Comparison of ENCODE assay signal across 11 cellular contexts in genomic region chr17:1769826-1770477, GRCh38. TPM values are rescaled to one million over a fixed set of nuclear protein-coding genes. Genes with fewer than 3 reads are reported as not detected.
DNase-seq lines count a peak whose midpoint lies in the region; ATAC-seq and TF ChIP-seq lines count a peak whose summit lies in the region.
"Had no signal": no experiment of that assay in that cellular context is flagged by ENCODE, and none has a peak within 500 bp of the region (broad histone marks: within the 10 kb centered on the region; RNA-seq: fewer than 3 reads in every experiment).

No MANE protein-coding gene starts in this region.

- H3K9me3 Mint-ChIP-seq in CD8-positive, alpha-beta T cell: no peaks in the 10 kb centered on the region
- H3K9me3 Mint-ChIP-seq: HFFc6 had no signal

- H3K27ac ChIP-seq in CD8-positive, alpha-beta T cell (ENCODE audit: low read depth, low read length): peak overlapping the region; percentile 12
- H3K27ac ChIP-seq: heart left ventricle had no signal

- CTCF ChIA-PET in CD8-positive, alpha-beta T cell (lab: Charles Lee): interaction anchor here (1.0 to 3.9 kb wide), 8 partner anchors 10 to 96 kb away, joined by 4 to 39 read pairs (median 6); partner anchors contain the start of gene WDR81

- H3K36me3 Mint-ChIP-seq in CD8-positive, alpha-beta T cell: peaks cover 16% of the 10 kb centered on the region

- peaks cover 29% of the 10 kb centered on the region for H3K4me1 ChIP-seq in CD8-positive, alpha-beta T cell (ENCODE audit: insufficient read depth, low read length)
- no peaks in the 10 kb centered on the region for H3K4me1 ChIP-seq in mucosa of descending colon (ENCODE audit: low read depth)

- peaks cover 38% of the 10 kb centered on the region for H3K4me1 Mint-ChIP-seq in CD8-positive, alpha-beta T cell (ENCODE audit: low read depth)

- ATAC-seq in CD8-positive, alpha-beta T cell: peak; percentile 58
- ATAC-seq in mucosa of descending colon (peak; percentile 23), GM19395 (IDR thresholded peaks at IDR 0.05; ENCODE audit: unreplicated experiment) (no peak)
- ATAC-seq: heart left ventricle had no signal

- H3K27me3 ChIP-seq in CD8-positive, alpha-beta T cell (ENCODE audit: insufficient read depth, low read length): no peaks in the 10 kb centered on the region
- H3K27me3 ChIP-seq: heart left ventricle had no signal

- intact Hi-C loops in CD8-positive, alpha-beta T cell (cut with DNase I, micrococcal nuclease): loop anchor here in 1 of 2 experiments (5.0 kb wide), 1 partner anchor 48 kb away; the partner anchor contains the start of gene WDR81
- intact Hi-C loops in mucosa of descending colon (cut with DNase I, micrococcal nuclease): no loop called here

- no peaks in the 10 kb centered on the region for H3K36me3 ChIP-seq in CD8-positive, alpha-beta T cell (ENCODE audit: insufficient read depth, low read length)
- H3K36me3 ChIP-seq in mucosa of descending colon (ENCODE audit: low read depth): no peaks in the 10 kb centered on the region

- TF ChIP-seq CTCF in CD8-positive, alpha-beta T cell (IDR thresholded peaks at IDR 0.05): no peak
- TF ChIP-seq CTCF in astrocyte of the spinal cord (IDR thresholded peaks at IDR 0.05; ENCODE audit: low read depth, low read length): no peak
- TF ChIP-seq CTCF in mucosa of descending colon (IDR thresholded peaks at IDR 0.05): no peak

- no peaks in the 10 kb centered on the region for H3K27me3 Mint-ChIP-seq in CD8-positive, alpha-beta T cell (ENCODE audit: low read depth)

- peak in 5 of 7 experiments; percentile 19 to 68 (median 27) for DNase-seq in CD8-positive, alpha-beta T cell
- peak; percentile 80 for DNase-seq in NCI-H146 (lab: John Stamatoyannopoulos, UW)
- peak; percentile 64 for DNase-seq in astrocyte of the spinal cord (ENCODE audit: low read depth, low spot score)
- no peak for DNase-seq in mucosa of descending colon
- no peak for DNase-seq in AG08396 (ENCODE audit: low spot score)
- no peak for DNase-seq in stimulated activated CD4-positive, alpha-beta T cell treated with anti-CD3 and anti-CD28 coated beads, Interleukin-4, amount 100 ng/mL, for 24 hours
- DNase-seq in NCI-H2107 treated with DMSO at 0.1 percent for 48 hours (lab: John Stamatoyannopoulos, UW; ENCODE audit: unreplicated experiment): no peak
- DNase-seq: heart left ventricle, HFFc6, NCI-H446 had no signal

- POLR2A ChIA-PET in CD8-positive, alpha-beta T cell (lab: Charles Lee): interaction anchor here (0.7 to 1.8 kb wide), 7 partner anchors 30 to 121 kb away, joined by 3 to 12 read pairs (median 3); partner anchors contain the start of gene WDR81

- H3K9me3 ChIP-seq in CD8-positive, alpha-beta T cell (ENCODE audit: low read length): no peaks in the 10 kb centered on the region
- H3K9me3 ChIP-seq in mucosa of descending colon: no peaks in the 10 kb centered on the region
- H3K9me3 ChIP-seq: heart left ventricle had no signal

- peak overlapping the region; percentile 94 for H3K27ac Mint-ChIP-seq in CD8-positive, alpha-beta T cell
- H3K27ac Mint-ChIP-seq: HFFc6 had no signal

- in situ Hi-C loops in astrocyte of the spinal cord (cut with HindIII; ENCODE audit: low sequenced_read_pairs): no loop called here

- H3K4me3 Mint-ChIP-seq in CD8-positive, alpha-beta T cell: peak overlapping the region; percentile 84
- H3K4me3 Mint-ChIP-seq: HFFc6 had no signal

- H3K4me3 ChIP-seq in CD8-positive, alpha-beta T cell (ENCODE audit: low read depth, low read length): peak overlapping the region; percentile 10
- no peak overlapping the region for H3K4me3 ChIP-seq in astrocyte of the spinal cord (ENCODE audit: low read depth, low read length)
- H3K4me3 ChIP-seq in mucosa of descending colon: no peak overlapping the region
- H3K4me3 ChIP-seq: heart left ventricle had no signal

RNA-seq across cellular contexts. Expression of gene SERPINF1, which starts 8.1 kb away (rescaled TPM):
- total RNA-seq in CD8-positive, alpha-beta T cell: 10 to 100 TPM; 19.7 to 20.2 TPM
- total RNA-seq in mucosa of descending colon: 100 to 1,000 TPM in 1 of 3 donors, 10 to 100 TPM in 2; 16.9 to 111 (median 76.9) TPM

RNA-seq across cellular contexts. Expression of gene SERPINF2, which starts 27.3 kb away (rescaled TPM):
- under 1 TPM; 0.22 to 0.28 TPM for total RNA-seq in CD8-positive, alpha-beta T cell
- total RNA-seq in mucosa of descending colon: 1 to 10 TPM in 2 of 3 donors, under 1 TPM in 1; 0.78 to 8.2 (median 2.9) TPM
- total RNA-seq: HFFc6 had no signal

RNA-seq across cellular contexts. Expression of gene WDR81, which starts 45.4 kb away (rescaled TPM):
- total RNA-seq in CD8-positive, alpha-beta T cell: 10 to 100 TPM; 18.9 to 20.4 TPM
- total RNA-seq in mucosa of descending colon: 10 to 100 TPM; 17.3 to 27.3 (median 22.4) TPM

RNA-seq across cellular contexts. Expression of gene SMYD4, which starts 59.8 kb away (rescaled TPM):
- total RNA-seq in CD8-positive, alpha-beta T cell: 10 to 100 TPM in 1 of 2 experiments, 1 to 10 TPM in 1; 8.9 to 10.1 TPM
- total RNA-seq in mucosa of descending colon: 10 to 100 TPM in 2 of 3 donors, 1 to 10 TPM in 1; 9.8 to 19.4 (median 10.7) TPM

RNA-seq across cellular contexts. Expression of gene TLCD2, which starts 59.8 kb away (rescaled TPM):
- total RNA-seq in CD8-positive, alpha-beta T cell: under 1 TPM; 0.11 to 0.14 TPM
- 10 to 100 TPM; 29.0 to 45.6 (median 37.6) TPM for total RNA-seq in mucosa of descending colon

Comparison
In these comparisons a context has a peak if more than half of its experiments do, and no peak if none do; other contexts are left out.
1. DNase-seq: peak in CD8-positive, alpha-beta T cell (5 of 7), NCI-H146 (single experiment) and astrocyte of the spinal cord (single experiment); none in mucosa of descending colon (0 of 3), AG08396 (single experiment), stimulated activated CD4-positive, alpha-beta T cell treated with anti-CD3 and anti-CD28 coated beads, Interleukin-4, amount 100 ng/mL, for 24 hours (single experiment) and NCI-H2107 treated with DMSO at 0.1 percent for 48 hours (single experiment).